8 cellular contexts compared by ENCODE assay signal in the genomic region with DNA sequence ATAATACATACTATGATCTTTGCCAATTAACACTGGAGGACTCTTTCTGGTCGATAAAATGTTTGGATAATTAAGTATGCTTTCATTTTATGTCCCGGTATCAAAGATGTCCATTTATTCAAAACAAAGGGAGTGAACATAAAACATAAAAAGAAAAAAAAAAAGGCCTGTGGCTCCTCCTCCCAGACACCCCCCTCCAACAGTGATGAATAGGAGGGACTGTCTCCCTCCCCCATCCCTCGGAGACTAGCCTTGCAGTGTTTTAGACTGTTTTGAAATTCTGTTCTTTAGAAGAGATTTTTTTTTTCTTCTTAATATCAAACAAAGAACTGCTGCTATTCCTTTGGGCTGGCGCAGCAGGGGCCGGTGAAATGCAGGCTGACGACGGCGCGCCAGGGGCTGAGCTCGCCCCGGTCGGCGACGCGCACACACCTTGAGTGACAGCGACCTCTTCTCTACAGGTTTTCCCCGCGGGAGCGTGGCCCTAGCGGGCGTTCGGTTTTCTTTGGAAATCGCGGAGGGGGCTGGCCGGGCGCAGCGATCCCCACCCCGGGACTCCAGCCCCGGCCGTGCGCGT. TPM values are rescaled to one million over a fixed set of nuclear protein-coding genes. Genes with fewer than 3 reads are reported as not detected.
A peak's percentile ranks its signal among the peaks of the same experiment; 100 is the strongest.
DNase-seq lines count a peak whose midpoint lies in the region; ATAC-seq and TF ChIP-seq lines count a peak whose summit lies in the region.

TSS of gene LANCL2 (plus strand) at position 235 of the 577 bp plus-strand sequence. CDS start 689 bp downstream, outside the sequence.

- DNase-seq in activated CD4-positive, alpha-beta T cell treated with anti-CD3 and anti-CD28 coated beads for 24 hours (ENCODE audit: low read depth in 2 of 2): peak; percentile 20 to 21
- no peak for DNase-seq in activated CD4-positive, alpha-beta T cell treated with anti-CD3 and anti-CD28 coated beads for 1 hour
- DNase-seq in NCI-H1694 (lab: John Stamatoyannopoulos, UW) (peak; percentile 50), esophagus muscularis mucosa (ENCODE audit: extremely low spot score) (peak; percentile 91), natural killer cell (no peak), transverse colon (peak; percentile 60)
- DNase-seq in activated CD4-positive, alpha-beta T cell treated with anti-CD3 and anti-CD28 coated beads, Interleukin-2, amount 50 U/mL, for 48 hours: peak; percentile 59 to 62

- intact Hi-C loops in esophagus muscularis mucosa (cut with DNase I) (loop anchor here (10.0 kb wide), 3 partner anchors 210 to 600 kb away; partner anchors contain the start of genes NIPSNAP2 and VOPP1), natural killer cell (cut with micrococcal nuclease) (loop anchor here (1.0 to 5.0 kb wide), 3 partner anchors 56 to 697 kb away; partner anchors contain the start of gene SUMF2), transverse colon (cut with DNase I; ENCODE audit: low total_unique reads) (no loop called here)

- peak within 1 kb of the TSS; percentile 96 for H3K4me3 Mint-ChIP-seq in natural killer cell

- no peaks in the 10 kb centered on the region for H3K9me3 Mint-ChIP-seq in natural killer cell

- in situ Hi-C loops in transverse colon (cut with MboI; ENCODE audit: low pct_ligation_motif_present in 1 of 4, low pct_unique_long_range_greater_than_20kb in 1 of 4, low sequenced_read_pairs in 3 of 4): no loop called here

- peaks cover 19 to 25% (median 21%) of the 10 kb centered on the region in 4 donors for H3K4me1 ChIP-seq in esophagus muscularis mucosa
- peaks cover 12 to 18% (median 16%) of the 10 kb centered on the region in 4 donors for H3K4me1 ChIP-seq in transverse colon

- H3K36me3 ChIP-seq in esophagus muscularis mucosa (no peaks in the 10 kb centered on the region), transverse colon (no peaks in the 10 kb centered on the region)

- no peaks in the 10 kb centered on the region for H3K36me3 Mint-ChIP-seq in natural killer cell

- TF ChIP-seq POLR2A in esophagus muscularis mucosa (IDR thresholded peaks at IDR 0.05; ENCODE audit: low read depth) (no peak), transverse colon (IDR thresholded peaks at IDR 0.05) (no peak)

- WGBS in esophagus muscularis mucosa: under 1% methylated on average over 22 of the region's 32 CpGs
- WGBS in transverse colon (ENCODE audit: low coverage in 1 of 2), 2 donors: 1% methylated on average over 12 to 30 of the region's 32 CpGs

- peak within 1 kb of the TSS; percentile 97 to 100 for H3K27ac Mint-ChIP-seq in natural killer cell

- peaks cover 11 to 14% of the 10 kb centered on the region in 2 donors for H3K27me3 Mint-ChIP-seq in natural killer cell (ENCODE audit: low read depth in 2 of 2)

- peak; percentile 38 for ATAC-seq in HG02763 (IDR thresholded peaks at IDR 0.05; ENCODE audit: unreplicated experiment)
- peak; percentile 6 to 16 (median 11) for ATAC-seq in natural killer cell

- TF ChIP-seq CTCF in esophagus muscularis mucosa (IDR thresholded peaks at IDR 0.05): no peak
- no peak for TF ChIP-seq CTCF in natural killer cell (IDR thresholded peaks at IDR 0.05)
- no peak for TF ChIP-seq CTCF in transverse colon (IDR thresholded peaks at IDR 0.05)

- H3K27me3 ChIP-seq in esophagus muscularis mucosa (peaks cover 0 to 3% (median 0%) of the 10 kb centered on the region in 4 donors), transverse colon (no peaks in the 10 kb centered on the region)

- TF ChIP-seq EP300 in esophagus muscularis mucosa (IDR thresholded peaks at IDR 0.05) (no peak), transverse colon (IDR thresholded peaks at IDR 0.05; ENCODE audit: low read depth) (no peak)

- H3K4me1 Mint-ChIP-seq in natural killer cell: peaks cover 20 to 28% of the 10 kb centered on the region in 2 donors

- H3K9me3 ChIP-seq in esophagus muscularis mucosa (no peaks in the 10 kb centered on the region), transverse colon (no peaks in the 10 kb centered on the region)

- H3K4me3 ChIP-seq in esophagus muscularis mucosa (peak within 1 kb of the TSS; percentile 76 to 95 (median 84)), transverse colon (peak within 1 kb of the TSS; percentile 70 to 95 (median 84))

- H3K27ac ChIP-seq in esophagus muscularis mucosa (replicated peaks in 1 of 4) (peak within 1 kb of the TSS; percentile 94 to 97 (median 96)), transverse colon (peak within 1 kb of the TSS; percentile 95 to 99 (median 98))

RNA-seq across cellular contexts. Expression of gene LANCL2, which starts in this region (rescaled TPM):
- total RNA-seq in esophagus muscularis mucosa: 10 to 100 TPM; 10.0 to 11.8 (median 10.7) TPM
- 1 to 10 TPM; 7.2 to 9.4 (median 8.3) TPM for total RNA-seq in natural killer cell
- 10 to 100 TPM in 3 of 4 donors, 1 to 10 TPM in 1; 6.4 to 27.0 (median 15.6) TPM for total RNA-seq in transverse colon

Comparison
In these comparisons a context has a peak if more than half of its experiments do, and no peak if none do; other contexts are left out.
1. DNase-seq: peak in activated CD4-positive, alpha-beta T cell treated with anti-CD3 and anti-CD28 coated beads for 24 hours (2 of 2), NCI-H1694 (single experiment), activated CD4-positive, alpha-beta T cell treated with anti-CD3 and anti-CD28 coated beads, Interleukin-2, amount 50 U/mL, for 48 hours (2 of 2), esophagus muscularis mucosa (single experiment) and transverse colon (single experiment); none in activated CD4-positive, alpha-beta T cell treated with anti-CD3 and anti-CD28 coated beads for 1 hour (single experiment) and natural killer cell (single experiment).